Comparison of ENCODE assay signal across 1 cellular context in genomic region chr2:230203110-230203676, GRCh38.
TF ChIP-seq lines count a peak whose summit lies in the region.

No MANE protein-coding gene starts in this region.

TF ChIP-seq in GM12878, 131 proteins besides CTCF, POLR2A, EP300 and RAD21 (continued from another document):
- TF ChIP-seq E4F1 (IDR thresholded peaks at IDR 0.05; ENCODE audit: borderline replicate concordance, partially characterized antibody) (no peak), JUND (IDR thresholded peaks at IDR 0.05; ENCODE audit: low read depth, low read length) (no peak), SMARCA5 (IDR thresholded peaks at IDR 0.05) (peak; percentile 72), POU2F2 (IDR thresholded peaks at IDR 0.05; ENCODE audit: borderline replicate concordance, low read depth, low read length) (peak; percentile 80; the same call in 2 of the 3 replicates), HDGF (IDR thresholded peaks at IDR 0.05) (no peak), ATF3 (IDR thresholded peaks at IDR 0.05; ENCODE audit: borderline replicate concordance, extremely low read depth, low read depth, low read length) (no peak), FOS (IDR thresholded peaks at IDR 0.05; ENCODE audit: borderline replicate concordance, extremely low read depth, insufficient read length) (no peak), NFYA (IDR thresholded peaks at IDR 0.05; ENCODE audit: borderline replicate concordance, low read depth, low read length) (no peak), CEBPB (IDR thresholded peaks at IDR 0.05; ENCODE audit: borderline replicate concordance in 1 of 2, low read depth in 2 of 2, low read length in 2 of 2) (no peak), PML (IDR thresholded peaks at IDR 0.05; ENCODE audit: low read length) (peak; percentile 70; the same call in 1 of the 2 replicates), MTA2 (IDR thresholded peaks at IDR 0.05; ENCODE audit: low read depth) (no peak), RCOR1 (conservative IDR thresholded peaks at IDR 0.05; ENCODE audit: low read depth, low read length) (no peak), CREM (IDR thresholded peaks at IDR 0.05; ENCODE audit: low read depth) (peak; percentile 63), ZBTB33 (IDR thresholded peaks at IDR 0.05) (0 out of 2 replicates have a peak, but pooled peaks have one; percentile 17), MEF2B (IDR thresholded peaks at IDR 0.05; ENCODE audit: partially characterized antibody, poor library complexity, severe bottlenecking) (peak; percentile 69)
